1 cellular context compared by ENCODE assay signal in genomic region chr20:62307226-62308101, GRCh38.
A peak's percentile ranks its signal among the peaks of the same experiment; 100 is the strongest.
TF ChIP-seq lines count a peak whose summit lies in the region.

No MANE protein-coding gene starts in this region.

TF ChIP-seq in H1, 55 proteins besides CTCF, POLR2A, EP300 and RAD21:
- TF ChIP-seq SRF (IDR thresholded peaks at IDR 0.05; ENCODE audit: low read depth, low read length) (no peak), POLR2AphosphoS5 (IDR thresholded peaks at IDR 0.05; ENCODE audit: low read depth, low read length) (peak; percentile 47), SIRT6 (IDR thresholded peaks at IDR 0.05; ENCODE audit: low read length) (no peak)
